ENCODE assay signal across 21 cellular contexts in genomic region chr6:157284738-157285421, GRCh38. TPM values are rescaled to one million over a fixed set of nuclear protein-coding genes. Genes with fewer than 3 reads are reported as not detected.
DNase-seq lines count a peak whose midpoint lies in the region; ATAC-seq and TF ChIP-seq lines count a peak whose summit lies in the region.
"Had no signal": no experiment of that assay in that cellular context is flagged by ENCODE, and none has a peak within 500 bp of the region (broad histone marks: within the 10 kb centered on the region; RNA-seq: fewer than 3 reads in every experiment).

No MANE protein-coding gene starts in this region.

- peak overlapping the region; percentile 30 to 55 (median 48) for H3K27ac ChIP-seq in body of pancreas
- H3K27ac ChIP-seq in Karpas-422 (ENCODE audit: low read length): no peak overlapping the region
- H3K27ac ChIP-seq: BLaER1, SJSA1 had no signal

- ATAC-seq in body of pancreas: peak; percentile 43
- peak; percentile 13 for ATAC-seq in stimulated activated effector memory CD8-positive, alpha-beta T cell treated with anti-CD3 and anti-CD28 coated beads, Interleukin-12 subunit alpha, Interleukin-12 subunit beta, amount 100 ng/mL, for 72 hours
- no peak for ATAC-seq in HG03571 (IDR thresholded peaks at IDR 0.05; ENCODE audit: unreplicated experiment)
- ATAC-seq: Panc1 had no signal

- peaks cover 8% of the 10 kb centered on the region for H3K36me3 Mint-ChIP-seq in stimulated activated effector memory CD8-positive, alpha-beta T cell treated with anti-CD3 and anti-CD28 coated beads, Interleukin-12 subunit alpha, Interleukin-12 subunit beta, amount 100 ng/mL, for 72 hours

- no peak overlapping the region for H3K27ac Mint-ChIP-seq in stimulated activated effector memory CD8-positive, alpha-beta T cell treated with anti-CD3 and anti-CD28 coated beads, Interleukin-12 subunit alpha, Interleukin-12 subunit beta, amount 100 ng/mL, for 72 hours

- no peak overlapping the region for H3K4me2 ChIP-seq in Karpas-422 (ENCODE audit: low read depth, low read length, poor library complexity, severe bottlenecking)
- H3K4me2 ChIP-seq: BLaER1 had no signal

- TF ChIP-seq POLR2A in body of pancreas (IDR thresholded peaks at IDR 0.05): no peak

- no peaks in the 10 kb centered on the region for H3K27me3 ChIP-seq in body of pancreas
- H3K27me3 ChIP-seq in Karpas-422 (ENCODE audit: low read length): no peaks in the 10 kb centered on the region
- H3K27me3 ChIP-seq: BLaER1, MG63, SJSA1 had no signal

- no peaks in the 10 kb centered on the region for H3K36me3 ChIP-seq in body of pancreas (replicated peaks in 1 of 2; ENCODE audit: insufficient read depth in 1 of 2, low read depth in 2 of 2)
- no peaks in the 10 kb centered on the region for H3K36me3 ChIP-seq in Karpas-422 (ENCODE audit: insufficient read depth, low read length)
- H3K36me3 ChIP-seq: MG63 had no signal

- H3K4me1 ChIP-seq in body of pancreas (peaks cover 14% of the 10 kb centered on the region), Karpas-422 (ENCODE audit: low read length) (no peaks in the 10 kb centered on the region)
- H3K4me1 ChIP-seq: BLaER1, HAP-1, SJSA1 had no signal

- H3K4me1 Mint-ChIP-seq in stimulated activated effector memory CD8-positive, alpha-beta T cell treated with anti-CD3 and anti-CD28 coated beads, Interleukin-12 subunit alpha, Interleukin-12 subunit beta, amount 100 ng/mL, for 72 hours: peaks cover 6% of the 10 kb centered on the region

- H3K9ac ChIP-seq in Karpas-422 (ENCODE audit: low read length): no peak overlapping the region
- H3K9ac ChIP-seq: BLaER1 had no signal

- no peak for TF ChIP-seq CTCF in body of pancreas (IDR thresholded peaks at IDR 0.05)

- no peaks in the 10 kb centered on the region for H3K9me3 Mint-ChIP-seq in stimulated activated effector memory CD8-positive, alpha-beta T cell treated with anti-CD3 and anti-CD28 coated beads, Interleukin-12 subunit alpha, Interleukin-12 subunit beta, amount 100 ng/mL, for 72 hours
- H3K9me3 Mint-ChIP-seq: CD4-positive, alpha-beta memory T cell; IgD-negative memory B cell had no signal

- no peak overlapping the region for H3K4me3 Mint-ChIP-seq in stimulated activated effector memory CD8-positive, alpha-beta T cell treated with anti-CD3 and anti-CD28 coated beads, Interleukin-12 subunit alpha, Interleukin-12 subunit beta, amount 100 ng/mL, for 72 hours
- H3K4me3 Mint-ChIP-seq: CD4-positive, alpha-beta memory T cell; IgD-negative memory B cell had no signal

- H3K9me3 ChIP-seq in body of pancreas (no peaks in the 10 kb centered on the region), Karpas-422 (ENCODE audit: low read length) (no peaks in the 10 kb centered on the region)
- H3K9me3 ChIP-seq: BLaER1, HAP-1, MG63, SJSA1 had no signal

- DNase-seq in activated effector memory CD4-positive, alpha-beta T cell treated with anti-CD3 and anti-CD28 coated beads, Interleukin-2, amount 50 U/mL, for 16 hours: peak; percentile 59
- DNase-seq in activated effector memory CD4-positive, alpha-beta T cell treated with Interleukin-2 at 50 U/mL for 16 hours: no peak
- DNase-seq in body of pancreas: peak in 2 of 4 donors; percentile 37 to 54
- DNase-seq in mesenteric fat pad (ENCODE audit: low spot score): peak; percentile 68
- DNase-seq in stimulated activated effector memory CD8-positive, alpha-beta T cell treated with anti-CD3 and anti-CD28 coated beads, Interleukin-12 subunit alpha, Interleukin-12 subunit beta, amount 100 ng/mL, for 72 hours (ENCODE audit: low spot score in 2 of 2): no peak
- DNase-seq in Karpas-422: no peak
- DNase-seq: CD4-positive, alpha-beta memory T cell; GF-D8; Kasumi-1; MG63; NCI-H1048; NCI-H146; NCI-H2081; NCI-H226; NCI-H524 had no signal

- H3K9me2 ChIP-seq in Karpas-422 (replicated peaks; ENCODE audit: insufficient read depth, low read length): no peaks in the 10 kb centered on the region

- H4K20me1 ChIP-seq in Karpas-422 (ENCODE audit: insufficient read depth, low read depth, low read length): no peaks in the 10 kb centered on the region
- H4K20me1 ChIP-seq: BLaER1 had no signal

- 39 to 41% methylated on average over 14 of the region's 14 CpGs for WGBS in body of pancreas, 2 donors

- no peak overlapping the region for H2AFZ ChIP-seq in Karpas-422 (ENCODE audit: low read length)

- H3K4me3 ChIP-seq in body of pancreas (no peak overlapping the region), Karpas-422 (ENCODE audit: low read length) (no peak overlapping the region)
- H3K4me3 ChIP-seq: BLaER1, HAP-1, MG63, SJSA1 had no signal

- H3K79me2 ChIP-seq in Karpas-422 (ENCODE audit: low read length): no peaks in the 10 kb centered on the region

- intact Hi-C loops in body of pancreas (cut with DNase I): no loop called here

RNA-seq across cellular contexts. Expression of gene TMEM242, which starts 38.4 kb away (rescaled TPM):
- 1 to 10 TPM; 1.6 to 6.2 TPM for total RNA-seq in body of pancreas
- 9.6 TPM for total RNA-seq in mesenteric fat pad
- total RNA-seq in Karpas-422 (2014; rRNA removed; shearing (Covaris generic); ENCODE audit: low replicate concordance): 3.4 and 5.5 TPM in 2 replicates

Comparison
In these comparisons a context has a peak if more than half of its experiments do, and no peak if none do; other contexts are left out.
1. DNase-seq: peak in activated effector memory CD4-positive, alpha-beta T cell treated with anti-CD3 and anti-CD28 coated beads, Interleukin-2, amount 50 U/mL, for 16 hours (single experiment) and mesenteric fat pad (single experiment); none in activated effector memory CD4-positive, alpha-beta T cell treated with Interleukin-2 at 50 U/mL for 16 hours (single experiment), stimulated activated effector memory CD8-positive, alpha-beta T cell treated with anti-CD3 and anti-CD28 coated beads, Interleukin-12 subunit alpha, Interleukin-12 subunit beta, amount 100 ng/mL, for 72 hours (0 of 2) and Karpas-422 (single experiment).